ENCODE assay signal across 3 cellular contexts in genomic region chr6:166659581-166659980, GRCh38.
"Had no signal": no experiment of that assay in that cellular context is flagged by ENCODE, and none has a peak within 500 bp of the region (broad histone marks: within the 10 kb centered on the region; RNA-seq: fewer than 3 reads in every experiment).

No MANE protein-coding gene starts in this region.

- ATAC-seq: GM12878 had no signal

- H3K4me3 ChIP-seq: GM12878 had no signal

- DNase-seq: GDM1, GF-D8 had no signal
